ENCODE assay signal across 8 cellular contexts in the genomic region with DNA sequence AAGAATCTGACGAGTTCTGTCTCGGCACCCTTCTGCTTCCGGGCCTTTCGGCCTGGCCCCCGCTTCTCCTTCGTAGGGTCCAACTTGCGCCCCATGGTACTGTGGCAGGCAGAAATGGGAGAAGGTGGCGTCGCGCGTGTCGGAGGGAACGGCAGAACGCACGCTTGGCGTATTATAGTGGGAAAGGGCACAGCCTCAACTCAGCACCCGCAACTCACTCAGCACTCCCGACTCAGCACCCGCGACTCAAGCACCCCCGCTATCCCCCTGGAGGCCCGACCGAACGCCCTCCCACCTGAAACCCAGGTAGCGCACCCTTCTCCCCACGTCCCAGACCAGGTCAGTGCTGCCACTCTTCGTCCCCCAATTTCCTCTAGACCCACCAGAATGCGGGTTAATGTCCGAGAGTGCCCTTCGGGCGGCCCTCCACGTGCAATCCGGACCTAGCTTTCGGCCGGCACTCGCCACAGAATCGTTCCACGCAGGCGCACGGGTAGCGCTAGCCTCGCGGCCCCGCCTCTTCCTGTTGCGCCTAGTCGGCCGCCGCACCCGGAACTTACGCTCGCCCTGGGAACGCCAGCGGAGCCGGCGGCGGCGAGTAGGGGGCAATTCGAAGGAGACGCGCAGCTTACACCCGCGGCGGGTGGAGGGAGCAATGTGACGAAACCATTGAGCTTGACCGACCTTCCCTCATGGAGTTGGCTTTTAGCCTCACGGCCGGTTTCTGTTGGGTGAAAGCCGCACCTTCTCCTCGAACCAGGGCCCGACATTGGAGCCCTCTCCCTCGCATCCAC. TPM values are rescaled to one million over a fixed set of nuclear protein-coding genes. Genes with fewer than 3 reads are reported as not detected.
A peak's percentile ranks its signal among the peaks of the same experiment; 100 is the strongest.
DNase-seq lines count a peak whose midpoint lies in the region; ATAC-seq and TF ChIP-seq lines count a peak whose summit lies in the region.

A gene (minus strand): TSS at position 468 of the 794 bp plus-strand sequence. CDS start 373 bp downstream, at position 95.

- peak within 1 kb of the TSS; percentile 72 to 95 for H3K4me3 ChIP-seq in HCT116 (replicated peaks in 1 of 2; ENCODE audit: low read depth in 1 of 2, low read length in 2 of 2)
- peak within 1 kb of the TSS; percentile 99 for H3K4me3 ChIP-seq in NB4 (ENCODE audit: low read depth, low read length)
- H3K4me3 ChIP-seq in SK-N-MC: peak within 1 kb of the TSS; percentile 97
- H3K4me3 ChIP-seq in gastroesophageal sphincter: peak within 1 kb of the TSS; percentile 36 to 64

- no peaks in the 10 kb centered on the region; the same call in 1 of the 2 replicates for H4K20me1 ChIP-seq in HCT116 (ENCODE audit: insufficient read depth)

- 0 to 1% methylated on average over 10 to 16 of the region's 71 CpGs for WGBS in gastroesophageal sphincter (ENCODE audit: low coverage in 1 of 2), 2 donors

- H3K9me3 ChIP-seq in HCT116 (ENCODE audit: control insufficient read depth in 1 of 2, insufficient read depth in 1 of 2, low read depth in 1 of 2, low read length in 2 of 2) (no peaks in the 10 kb centered on the region), SK-N-MC (ENCODE audit: low read depth, low read length) (no peaks in the 10 kb centered on the region), gastroesophageal sphincter (no peaks in the 10 kb centered on the region)

- POLR2A ChIA-PET in HCT116 (lab: Charles Lee): interaction anchor here (0.6 to 1.6 kb wide), 9 partner anchors 10 to 156 kb away, joined by 3 to 14 read pairs (median 4); a partner anchor contains a TSS

- H3K4me1 ChIP-seq in HCT116 (ENCODE audit: control insufficient read depth in 1 of 2, insufficient read depth in 2 of 2, low read length in 2 of 2): peaks cover 6 to 15% of the 10 kb centered on the region in 2 experiments; a peak in 3 of 4 replicates
- peaks cover 0 to 34% (median 0%) of the 10 kb centered on the region in 3 donors for H3K4me1 ChIP-seq in gastroesophageal sphincter

- in situ Hi-C loops in G401 (cut with HindIII; ENCODE audit: low sequenced_read_pairs): no loop called here

- H3K36me3 ChIP-seq in HCT116 (ENCODE audit: control insufficient read depth in 1 of 2, insufficient read depth in 2 of 2, low read length in 2 of 2) (peaks cover 34 to 60% of the 10 kb centered on the region in 2 experiments), SK-N-MC (ENCODE audit: insufficient read depth, low read length) (peaks cover 60% of the 10 kb centered on the region), gastroesophageal sphincter (peaks cover 0 to 76% of the 10 kb centered on the region in 2 donors)

- H3K79me2 ChIP-seq in HCT116 (ENCODE audit: insufficient read depth, low read length): peaks cover 62% of the 10 kb centered on the region

- H3K9ac ChIP-seq in HCT116 (ENCODE audit: low read length): peak within 1 kb of the TSS; percentile 95
- peak within 1 kb of the TSS; percentile 93 for H3K9ac ChIP-seq in SK-N-MC (ENCODE audit: insufficient read length)

- H3K27me3 ChIP-seq in HCT116 (ENCODE audit: insufficient read depth, low read length): no peaks in the 10 kb centered on the region
- H3K27me3 ChIP-seq in gastroesophageal sphincter: no peaks in the 10 kb centered on the region

- RAD21 ChIA-PET in HCT116 (lab: Charles Lee; ENCODE audit: low non-redundant PET in 1 of 2, low total read pairs in 2 of 2, uncharacterized antibody in 2 of 2, unreplicated experiment in 2 of 2): interaction anchor here in 1 of 2 experiments (0.9 kb wide), 1 partner anchor 117 kb away, joined by 3 read pairs; no protein-coding TSS in a partner anchor

- ATAC-seq in HCT116 (peak; percentile 85), gastroesophageal sphincter (peak; percentile 96)

- H3K4me2 ChIP-seq in HCT116 (ENCODE audit: low read length): peak within 1 kb of the TSS; percentile 78

- TF ChIP-seq CTCF in HCT116 (IDR thresholded peaks at IDR 0.05 in 2 of 3, conservative IDR thresholded peaks at IDR 0.05 in 1 of 3; ENCODE audit: borderline replicate concordance in 1 of 3, insufficient read depth in 1 of 3, low read depth in 2 of 3, low read length in 2 of 3) (no peak), NB4 (IDR thresholded peaks at IDR 0.05; ENCODE audit: low read depth, low read length) (no peak), gastroesophageal sphincter (IDR thresholded peaks at IDR 0.05) (peak in 2 of 4 experiments; percentile 9 to 16)

- peak; percentile 93 for TF ChIP-seq POLR2A in HCT116 (IDR thresholded peaks at IDR 0.05; ENCODE audit: borderline replicate concordance, extremely low read depth, insufficient read depth, insufficient read length)
- peak; percentile 95 for TF ChIP-seq POLR2A in NB4 (IDR thresholded peaks at IDR 0.05; ENCODE audit: extremely low read depth, insufficient read length)
- TF ChIP-seq POLR2A in gastroesophageal sphincter (IDR thresholded peaks at IDR 0.05): peak; percentile 79 to 83

- TSS peak; percentile 79 for BruUV-seq in HCT116 (replicated peaks; lab: Mats Ljungman, UMichigan)

- H2AFZ ChIP-seq in HCT116 (ENCODE audit: low read depth, low read length, poor library complexity, severe bottlenecking): no peak within 1 kb of the TSS

- peak within 1 kb of the TSS; percentile 81 for H3K27ac ChIP-seq in HCT116 (ENCODE audit: low read depth, low read length)
- H3K27ac ChIP-seq in SK-N-MC: peak within 1 kb of the TSS; percentile 63
- H3K27ac ChIP-seq in gastroesophageal sphincter: peak within 1 kb of the TSS; percentile 86 to 95 (median 93)
- peak within 1 kb of the TSS; percentile 69 for H3K27ac ChIP-seq in substantia nigra (ENCODE audit: low read depth, low read length, poor library complexity, severe bottlenecking)

- no peak for TF ChIP-seq EP300 in gastroesophageal sphincter (IDR thresholded peaks at IDR 0.05)

- CTCF ChIA-PET in HCT116 (lab: Charles Lee): interaction anchor here (1.0 to 1.4 kb wide), 2 partner anchors 10 to 28 kb away, joined by 3 to 6 read pairs; no protein-coding TSS in a partner anchor

- no peaks in the 10 kb centered on the region for H3K9me2 ChIP-seq in HCT116 (ENCODE audit: insufficient read depth)

- no peak for TF ChIP-seq RAD21 in HCT116 (IDR thresholded peaks at IDR 0.05; ENCODE audit: low read depth)

- intact Hi-C loops in HCT116 (cut with micrococcal nuclease): loop anchor here (1.0 to 5.0 kb wide), 2 partner anchors 39 to 116 kb away; a partner anchor contains a TSS

- DNase-seq in G401 (ENCODE audit: low spot score): peak; percentile 88
- DNase-seq in HCT116 (ENCODE audit: low read depth, low spot score): peak; percentile 66
- peak; percentile 95 for DNase-seq in NB4 (ENCODE audit: low read depth)
- no peak for DNase-seq in SK-N-MC (ENCODE audit: low read depth, low spot score)
- DNase-seq in activated naive CD4-positive, alpha-beta T cell treated with Interleukin-2 at 50 U/mL for 16 hours: peak; percentile 91
- peak; percentile 49 for DNase-seq in non-pigmented ciliary epithelial cell (ENCODE audit: low read depth)
- DNase-seq in substantia nigra (lab: John Stamatoyannopoulos, UW): peak in 48 of 49 donors; percentile 24 to 93 (median 76)

TF ChIP-seq in HCT116, 20 proteins besides CTCF, POLR2A, EP300 and RAD21:
- no peak for TF ChIP-seq ZNF274 (IDR thresholded peaks at IDR 0.05; ENCODE audit: low read depth, low read length)
- no peak for TF ChIP-seq SRF (IDR thresholded peaks at IDR 0.05; ENCODE audit: low read depth)
- peak; percentile 86; the same call in 1 of the 2 replicates for TF ChIP-seq ZFX (IDR thresholded peaks at IDR 0.05)
- peak; percentile 26; the same call in 1 of the 2 replicates for TF ChIP-seq SP1 (IDR thresholded peaks at IDR 0.05; ENCODE audit: low read depth)
- TF ChIP-seq, protein P1, sequence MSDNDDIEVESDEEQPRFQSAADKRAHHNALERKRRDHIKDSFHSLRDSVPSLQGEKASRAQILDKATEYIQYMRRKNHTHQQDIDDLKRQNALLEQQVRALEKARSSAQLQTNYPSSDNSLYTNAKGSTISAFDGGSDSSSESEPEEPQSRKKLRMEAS (IDR thresholded peaks at IDR 0.05): peak; percentile 98
- TF ChIP-seq EGR1 (IDR thresholded peaks at IDR 0.05; ENCODE audit: low read depth): no peak
- TF ChIP-seq ELF1 (IDR thresholded peaks at IDR 0.05; ENCODE audit: borderline replicate concordance, low read depth): peak; percentile 81; the same call in 1 of the 2 replicates
- peak; percentile 94 for TF ChIP-seq SIN3A (IDR thresholded peaks at IDR 0.05; ENCODE audit: low read depth)
- TF ChIP-seq, protein P2, sequence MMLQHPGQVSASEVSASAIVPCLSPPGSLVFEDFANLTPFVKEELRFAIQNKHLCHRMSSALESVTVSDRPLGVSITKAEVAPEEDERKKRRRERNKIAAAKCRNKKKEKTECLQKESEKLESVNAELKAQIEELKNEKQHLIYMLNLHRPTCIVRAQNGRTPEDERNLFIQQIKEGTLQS (IDR thresholded peaks at IDR 0.05): no peak
- peak; percentile 89 for TF ChIP-seq POLR2AphosphoS5 (IDR thresholded peaks at IDR 0.05; ENCODE audit: low read depth, low read length)

RNA-seq across cellular contexts. Expression of the gene that starts here (rescaled TPM):
- 45.5 and 70.7 TPM in 2 replicates for total RNA-seq in G401 (2014; rRNA removed; shearing (Covaris generic))
- total RNA-seq in HCT116 (2021; ENCODE audit: unreplicated experiment): 108 TPM
- polyA plus RNA-seq in HCT116 (2012): 72.5 and 78.0 TPM in 2 replicates
- 10 to 100 TPM; 22.5 to 49.8 (median 26.8) TPM for total RNA-seq in gastroesophageal sphincter
